ENCODE assay signal across 18 cellular contexts in genomic region chr17:5488752-5489151, GRCh38. TPM values are rescaled to one million over a fixed set of nuclear protein-coding genes. Genes with fewer than 3 reads are reported as not detected.
DNase-seq lines count a peak whose midpoint lies in the region; ATAC-seq and TF ChIP-seq lines count a peak whose summit lies in the region.
"Had no signal": no experiment of that assay in that cellular context is flagged by ENCODE, and none has a peak within 500 bp of the region (broad histone marks: within the 10 kb centered on the region; RNA-seq: fewer than 3 reads in every experiment).

No MANE protein-coding gene starts in this region.

- peak overlapping the region; percentile 98 for H3K4me3 Mint-ChIP-seq in activated naive CD8-positive, alpha-beta T cell
- no peak overlapping the region for H3K4me3 Mint-ChIP-seq in activated naive CD8-positive, alpha-beta T cell treated with anti-CD3 and anti-CD28 coated beads, Interleukin-2, amount 50 U/mL, for 24 hours
- H3K4me3 Mint-ChIP-seq in T-helper 17 cell (no peak overlapping the region), natural killer cell (peak overlapping the region; percentile 40)

- H3K27ac Mint-ChIP-seq in activated naive CD8-positive, alpha-beta T cell: peak overlapping the region; percentile 86
- H3K27ac Mint-ChIP-seq in activated naive CD8-positive, alpha-beta T cell treated with anti-CD3 and anti-CD28 coated beads, Interleukin-2, amount 50 U/mL, for 24 hours: no peak overlapping the region
- H3K27ac Mint-ChIP-seq in T-helper 17 cell (peak overlapping the region; percentile 97), natural killer cell (peak overlapping the region in 1 of 2 donors; percentile 95)

- no peak for DNase-seq in activated naive CD8-positive, alpha-beta T cell treated with anti-CD3 and anti-CD28 coated beads, Interleukin-2, amount 50 U/mL, for 24 hours
- DNase-seq in T-helper 17 cell (no peak), natural killer cell (no peak), DMS53 (lab: John Stamatoyannopoulos, UW) (no peak)
- DNase-seq in effector CD8-positive, alpha-beta T cell (lab: John Stamatoyannopoulos, UW): no peak
- DNase-seq: ACHN; CD4-positive, alpha-beta memory T cell; GF-D8; NCI-H1092; NCI-H1694; NCI-H2107; NCI-H226; NK-92 treated with Interleukin-12 subunit alpha and Interleukin-12 subunit beta, amount 100 ng/mL, for 24 hours; OCI-M1; RPMI8226 had no signal

- H3K9me3 Mint-ChIP-seq in activated naive CD8-positive, alpha-beta T cell (ENCODE audit: low read depth): no peaks in the 10 kb centered on the region
- no peaks in the 10 kb centered on the region for H3K9me3 Mint-ChIP-seq in activated naive CD8-positive, alpha-beta T cell treated with anti-CD3 and anti-CD28 coated beads, Interleukin-2, amount 50 U/mL, for 24 hours
- no peaks in the 10 kb centered on the region for H3K9me3 Mint-ChIP-seq in natural killer cell

- H3K27me3 Mint-ChIP-seq in activated naive CD8-positive, alpha-beta T cell: no peaks in the 10 kb centered on the region
- no peaks in the 10 kb centered on the region for H3K27me3 Mint-ChIP-seq in activated naive CD8-positive, alpha-beta T cell treated with anti-CD3 and anti-CD28 coated beads, Interleukin-2, amount 50 U/mL, for 24 hours
- H3K27me3 Mint-ChIP-seq in T-helper 17 cell (no peaks in the 10 kb centered on the region), natural killer cell (ENCODE audit: low read depth in 2 of 2) (no peaks in the 10 kb centered on the region)
- H3K27me3 Mint-ChIP-seq: CD4-positive, alpha-beta memory T cell had no signal

- peaks cover 17% of the 10 kb centered on the region for H3K36me3 Mint-ChIP-seq in activated naive CD8-positive, alpha-beta T cell
- peaks cover 57% of the 10 kb centered on the region for H3K36me3 Mint-ChIP-seq in activated naive CD8-positive, alpha-beta T cell treated with anti-CD3 and anti-CD28 coated beads, Interleukin-2, amount 50 U/mL, for 24 hours (ENCODE audit: low read depth)
- peaks cover 4% of the 10 kb centered on the region for H3K36me3 Mint-ChIP-seq in T-helper 17 cell (ENCODE audit: low read depth)
- no peaks in the 10 kb centered on the region for H3K36me3 Mint-ChIP-seq in natural killer cell

- peaks cover 43% of the 10 kb centered on the region for H3K4me1 Mint-ChIP-seq in activated naive CD8-positive, alpha-beta T cell (ENCODE audit: low read depth)
- H3K4me1 Mint-ChIP-seq in activated naive CD8-positive, alpha-beta T cell treated with anti-CD3 and anti-CD28 coated beads, Interleukin-2, amount 50 U/mL, for 24 hours: peaks cover 49% of the 10 kb centered on the region
- H3K4me1 Mint-ChIP-seq in T-helper 17 cell (peaks cover 33% of the 10 kb centered on the region), natural killer cell (peaks cover 23 to 37% of the 10 kb centered on the region in 2 donors)

- ATAC-seq in activated naive CD8-positive, alpha-beta T cell treated with anti-CD3 and anti-CD28 coated beads, Interleukin-2, amount 50 U/mL, for 24 hours: no peak
- no peak for ATAC-seq in T-helper 17 cell
- ATAC-seq in natural killer cell: no peak
- ATAC-seq in GM21737 (IDR thresholded peaks at IDR 0.05; ENCODE audit: unreplicated experiment): no peak
- ATAC-seq: K562 had no signal

- TF ChIP-seq CTCF in natural killer cell (IDR thresholded peaks at IDR 0.05): no peak

- intact Hi-C loops in natural killer cell (cut with micrococcal nuclease): no loop called here

- no peaks in the 10 kb centered on the region for H3K9me3 ChIP-seq in T-helper 17 cell (ENCODE audit: control insufficient read depth, low read length, poor library complexity, severe bottlenecking)

RNA-seq across cellular contexts. Expression of gene MIS12, which starts 2.4 kb away (rescaled TPM):
- total RNA-seq in T-helper 17 cell (10 to 100 TPM; 19.2 to 31.0 TPM), natural killer cell (10 to 100 TPM; 26.8 to 35.3 (median 29.3) TPM)

RNA-seq across cellular contexts. Expression of gene DERL2, which starts 2.8 kb away (rescaled TPM):
- 10 to 100 TPM; 66.3 to 78.0 TPM for total RNA-seq in T-helper 17 cell
- 100 to 1,000 TPM in 1 of 3 donors, 10 to 100 TPM in 2; 86.0 to 105 (median 94.3) TPM for total RNA-seq in natural killer cell

RNA-seq across cellular contexts. Expression of gene DHX33, which starts 20.0 kb away (rescaled TPM):
- 1 to 10 TPM; 7.5 to 9.0 TPM for total RNA-seq in T-helper 17 cell
- total RNA-seq in natural killer cell: 1 to 10 TPM; 5.5 to 8.8 (median 7.7) TPM

RNA-seq across cellular contexts. Expression of gene C1QBP, which starts 49.8 kb away (rescaled TPM):
- total RNA-seq in T-helper 17 cell (10 to 100 TPM; 63.8 to 71.6 TPM), natural killer cell (10 to 100 TPM; 38.1 to 40.8 (median 40.0) TPM)

Comparison
In these comparisons a context has a peak if more than half of its experiments do, and no peak if none do; other contexts are left out.
1. H3K4me3 Mint-ChIP-seq: peak in activated naive CD8-positive, alpha-beta T cell (single experiment) and natural killer cell (single experiment); none in activated naive CD8-positive, alpha-beta T cell treated with anti-CD3 and anti-CD28 coated beads, Interleukin-2, amount 50 U/mL, for 24 hours (single experiment) and T-helper 17 cell (single experiment).